10 cellular contexts compared by ENCODE assay signal in genomic region chr2:137963535-137964065, GRCh38. TPM values are rescaled to one million over a fixed set of nuclear protein-coding genes. Genes with fewer than 3 reads are reported as not detected.
DNase-seq lines count a peak whose midpoint lies in the region; ATAC-seq, FAIRE-seq and TF ChIP-seq lines count a peak whose summit lies in the region.
"Had no signal": no experiment of that assay in that cellular context is flagged by ENCODE, and none has a peak within 500 bp of the region (broad histone marks: within the 10 kb centered on the region; RNA-seq: fewer than 3 reads in every experiment).

No MANE protein-coding gene starts in this region.

- WGBS in stomach, 5 donors, result 31 to 47% (median 42%) methylated on average over 9 of the region's 9 CpGs

- peak overlapping the region; percentile 49 for H3K9ac ChIP-seq in HUES48 (ENCODE audit: low read depth, low read length)
- peak overlapping the region; percentile 47 to 82 for H3K9ac ChIP-seq in colonic mucosa (ENCODE audit: low read depth in 2 of 2, low read length in 2 of 2)

- DNase-seq in colonic mucosa (no peak), lower lobe of right lung (no peak), stomach (no peak), NCI-H510A treated with DMSO at 0.1 percent for 48 hours (lab: John Stamatoyannopoulos, UW) (no peak), NCI-H1417 (lab: John Stamatoyannopoulos, UW) (no peak), RCC 7860 (ENCODE audit: low spot score) (no peak)
- DNase-seq in activated naive CD4-positive, alpha-beta T cell (lab: John Stamatoyannopoulos, UW), result no peak
- DNase-seq: activated naive CD4-positive, alpha-beta T cell treated with anti-CD3 and anti-CD28 coated beads for 36 hours; glutamatergic neuron had no signal

- ATAC-seq in lower lobe of right lung, result peak; percentile 7 to 13

- H3K9me3 ChIP-seq in HUES48 (ENCODE audit: control insufficient read depth, insufficient read depth, low read length), result no peaks in the 10 kb centered on the region
- no peaks in the 10 kb centered on the region for H3K9me3 ChIP-seq in colonic mucosa
- no peaks in the 10 kb centered on the region for H3K9me3 ChIP-seq in lower lobe of right lung
- no peaks in the 10 kb centered on the region for H3K9me3 ChIP-seq in stomach

- no peak for TF ChIP-seq POLR2A in stomach (IDR thresholded peaks at IDR 0.05)

- H3K27ac ChIP-seq in HUES48 (ENCODE audit: low read depth, low read length) (peak overlapping the region; percentile 86), colonic mucosa (peak overlapping the region; percentile 94), lower lobe of right lung (peak overlapping the region; percentile 87), stomach (peak overlapping the region; percentile 88 to 96 (median 91))

- H3K36me3 ChIP-seq in HUES48 (ENCODE audit: control insufficient read depth, insufficient read depth, low read length), result no peaks in the 10 kb centered on the region
- H3K36me3 ChIP-seq in colonic mucosa, result no peaks in the 10 kb centered on the region
- no peaks in the 10 kb centered on the region for H3K36me3 ChIP-seq in lower lobe of right lung
- H3K36me3 ChIP-seq in stomach, result no peaks in the 10 kb centered on the region

- H3K27me3 ChIP-seq in HUES48 (ENCODE audit: control insufficient read depth, insufficient read depth, low read length) (no peaks in the 10 kb centered on the region), colonic mucosa (no peaks in the 10 kb centered on the region), lower lobe of right lung (ENCODE audit: low read depth) (no peaks in the 10 kb centered on the region), stomach (no peaks in the 10 kb centered on the region)

- FAIRE-seq in RCC 7860 (lab: Jason Lieb, UNC), result no peak

- intact Hi-C loops in colonic mucosa (cut with DNase I) (no loop called here), lower lobe of right lung (cut with DNase I) (no loop called here), stomach (cut with DNase I; ENCODE audit: low total_unique reads) (no loop called here)

- H3K4me1 ChIP-seq in HUES48 (ENCODE audit: control insufficient read depth, insufficient read depth, low read length) (peaks cover 19% of the 10 kb centered on the region), colonic mucosa (no peaks in the 10 kb centered on the region), lower lobe of right lung (peaks cover 32% of the 10 kb centered on the region), stomach (peaks cover 0 to 55% (median 24%) of the 10 kb centered on the region in 4 donors)

- TF ChIP-seq CTCF in colonic mucosa (IDR thresholded peaks at IDR 0.05) (no peak), lower lobe of right lung (IDR thresholded peaks at IDR 0.05) (no peak), stomach (IDR thresholded peaks at IDR 0.05) (no peak)

- peak overlapping the region; percentile 55; the same call in 1 of the 2 replicates for H3K4me3 ChIP-seq in HUES48 (ENCODE audit: low read depth, low read length)
- H3K4me3 ChIP-seq in colonic mucosa, result no peak overlapping the region
- peak overlapping the region; percentile 58 for H3K4me3 ChIP-seq in lower lobe of right lung
- H3K4me3 ChIP-seq in stomach, result peak overlapping the region; percentile 47 to 56 (median 51)

- no peak for TF ChIP-seq EP300 in stomach (IDR thresholded peaks at IDR 0.05)

RNA-seq across cellular contexts. Expression of gene HNMT, which starts 0.7 kb away (rescaled TPM):
- total RNA-seq in colonic mucosa (10 to 100 TPM; 62.2 to 82.1 TPM), lower lobe of right lung (99.3 TPM), stomach (100 to 1,000 TPM in 1 of 5 donors, 10 to 100 TPM in 4; 11.2 to 145 (median 28.0) TPM)
- 10 to 100 TPM; 34.4 to 65.5 (median 59.5) TPM for polyA plus RNA-seq in stomach
- total RNA-seq: activated naive CD4-positive, alpha-beta T cell treated with anti-CD3 and anti-CD28 coated beads for 36 hours had no signal
